ENCODE assay signal across 15 cellular contexts in the genomic region with DNA sequence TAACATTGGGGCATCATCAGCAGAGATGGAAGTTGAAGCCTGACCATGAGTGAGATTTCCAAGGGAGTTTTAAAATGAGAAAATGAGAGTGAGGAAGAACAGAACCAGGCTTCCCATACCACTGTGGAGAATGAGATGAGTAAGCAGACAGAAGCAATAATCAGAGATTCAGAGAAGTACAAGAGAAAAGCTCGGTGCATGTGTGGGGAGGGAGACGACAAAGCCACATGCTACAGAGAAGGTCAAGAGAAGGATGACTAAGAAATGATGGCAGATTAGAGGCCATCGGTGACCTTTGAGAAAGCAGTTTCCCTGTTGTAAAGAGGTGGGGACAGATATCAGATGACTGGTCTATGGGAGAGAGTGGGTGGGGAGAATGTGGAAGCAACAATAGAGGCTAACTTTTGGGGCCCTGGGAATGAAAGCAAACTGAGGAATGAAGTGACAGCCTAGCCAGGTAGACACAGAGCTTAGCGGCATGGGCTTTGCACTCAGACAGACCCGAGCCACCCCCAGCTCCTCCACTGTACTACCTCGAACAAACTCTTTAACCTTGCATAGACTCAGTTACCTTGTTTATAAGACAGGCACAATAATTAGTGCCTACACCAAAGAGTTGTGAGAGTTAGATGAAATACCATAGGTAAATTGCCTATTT.
A peak's percentile ranks its signal among the peaks of the same experiment; 100 is the strongest.
DNase-seq lines count a peak whose midpoint lies in the region; ATAC-seq and FAIRE-seq lines count a peak whose summit lies in the region.
"Had no signal": no experiment of that assay in that cellular context is flagged by ENCODE, and none has a peak within 500 bp of the region (broad histone marks: within the 10 kb centered on the region; RNA-seq: fewer than 3 reads in every experiment).

No MANE protein-coding gene starts in this region.

- H3K4me3 Mint-ChIP-seq in activated T-cell treated with anti-CD3 and anti-CD28 coated beads, Interleukin-2, amount 50 U/mL, for 72 hours: peak overlapping the region; percentile 0 to 27

- WGBS in small intestine, 3 donors: 32 to 56% (median 41%) methylated on average over 6 of the region's 6 CpGs

- H3K4me1 Mint-ChIP-seq in activated T-cell treated with anti-CD3 and anti-CD28 coated beads, Interleukin-2, amount 50 U/mL, for 72 hours (ENCODE audit: low read depth): peaks cover 47% of the 10 kb centered on the region

- no peaks in the 10 kb centered on the region for H3K27me3 ChIP-seq in small intestine (ENCODE audit: control insufficient read depth in 2 of 2, insufficient read depth in 2 of 2, low read length in 2 of 2)

- H3K36me3 ChIP-seq in small intestine (ENCODE audit: control insufficient read depth in 2 of 2, insufficient read depth in 2 of 2, low read length in 2 of 2): no peaks in the 10 kb centered on the region
- H3K36me3 ChIP-seq: prostate gland had no signal

- ATAC-seq in HG02642 (IDR thresholded peaks at IDR 0.05; ENCODE audit: poor library complexity, unreplicated experiment): peak; percentile 53
- peak; percentile 83 to 84 for ATAC-seq in activated T-cell treated with anti-CD3 and anti-CD28 coated beads, Interleukin-2, amount 50 U/mL, for 72 hours (replicated peaks in 1 of 2)
- ATAC-seq in GM19351 (IDR thresholded peaks at IDR 0.05; ENCODE audit: unreplicated experiment): no peak

- peak overlapping the region in 1 of 2 donors; percentile 2 for H3K27ac ChIP-seq in small intestine (ENCODE audit: low read depth in 1 of 2, low read length in 1 of 2)
- H3K27ac ChIP-seq: prostate gland had no signal

- H3K4me1 ChIP-seq in small intestine (ENCODE audit: control insufficient read depth in 2 of 2, insufficient read depth in 1 of 2, low read depth in 1 of 2, low read length in 1 of 2): peaks cover 9 to 10% of the 10 kb centered on the region in 2 donors

- H3K4me3 ChIP-seq in small intestine (ENCODE audit: low read depth in 1 of 2, low read length in 2 of 2): no peak overlapping the region
- H3K4me3 ChIP-seq: prostate gland had no signal

- H3K9me3 Mint-ChIP-seq in activated T-cell treated with anti-CD3 and anti-CD28 coated beads, Interleukin-2, amount 50 U/mL, for 72 hours: no peaks in the 10 kb centered on the region

- H3K27ac Mint-ChIP-seq in activated T-cell treated with anti-CD3 and anti-CD28 coated beads, Interleukin-2, amount 50 U/mL, for 72 hours: peak overlapping the region; percentile 24

- no peaks in the 10 kb centered on the region for H3K36me3 Mint-ChIP-seq in activated T-cell treated with anti-CD3 and anti-CD28 coated beads, Interleukin-2, amount 50 U/mL, for 72 hours (ENCODE audit: insufficient read depth in 2 of 2)

- peaks cover 31% of the 10 kb centered on the region for H3K27me3 Mint-ChIP-seq in activated T-cell treated with anti-CD3 and anti-CD28 coated beads, Interleukin-2, amount 50 U/mL, for 72 hours (ENCODE audit: low read depth)

- DNase-seq in activated CD4-positive, alpha-beta T cell treated with anti-CD3 and anti-CD28 coated beads for 48 hours: peak; percentile 41
- no peak for DNase-seq in activated CD4-positive, alpha-beta T cell treated with anti-CD3 and anti-CD28 coated beads, Interleukin-2, amount 50 U/mL, for 1 hour
- peak; percentile 32 to 37 for DNase-seq in activated T-cell treated with anti-CD3 and anti-CD28 coated beads, Interleukin-2, amount 50 U/mL, for 72 hours
- DNase-seq in small intestine (peak; percentile 89), NCI-H1930 (lab: John Stamatoyannopoulos, UW) (no peak), mucosa of gallbladder (ENCODE audit: low spot score) (no peak)
- DNase-seq: DMS153; hippocampal formation; Karpas-422; NCI-H2107; stimulated activated CD4-positive, alpha-beta T cell treated with anti-CD3 and anti-CD28 coated beads, Interleukin-4, amount 100 ng/mL, for 1 hour had no signal

- H3K9me3 ChIP-seq in small intestine (ENCODE audit: control insufficient read depth, low read depth): no peaks in the 10 kb centered on the region
- H3K9me3 ChIP-seq: prostate gland had no signal

- no peak for FAIRE-seq in small intestine (lab: Jason Lieb, UNC)
- FAIRE-seq: A204.1 had no signal

Comparison
In these comparisons a context has a peak if more than half of its experiments do, and no peak if none do; other contexts are left out.
1. DNase-seq: peak in activated CD4-positive, alpha-beta T cell treated with anti-CD3 and anti-CD28 coated beads for 48 hours (single experiment), activated T-cell treated with anti-CD3 and anti-CD28 coated beads, Interleukin-2, amount 50 U/mL, for 72 hours (2 of 2) and small intestine (single experiment); none in activated CD4-positive, alpha-beta T cell treated with anti-CD3 and anti-CD28 coated beads, Interleukin-2, amount 50 U/mL, for 1 hour (single experiment), NCI-H1930 (0 of 2) and mucosa of gallbladder (single experiment).